Comparison of ENCODE assay signal across 9 cellular contexts in the genomic region with DNA sequence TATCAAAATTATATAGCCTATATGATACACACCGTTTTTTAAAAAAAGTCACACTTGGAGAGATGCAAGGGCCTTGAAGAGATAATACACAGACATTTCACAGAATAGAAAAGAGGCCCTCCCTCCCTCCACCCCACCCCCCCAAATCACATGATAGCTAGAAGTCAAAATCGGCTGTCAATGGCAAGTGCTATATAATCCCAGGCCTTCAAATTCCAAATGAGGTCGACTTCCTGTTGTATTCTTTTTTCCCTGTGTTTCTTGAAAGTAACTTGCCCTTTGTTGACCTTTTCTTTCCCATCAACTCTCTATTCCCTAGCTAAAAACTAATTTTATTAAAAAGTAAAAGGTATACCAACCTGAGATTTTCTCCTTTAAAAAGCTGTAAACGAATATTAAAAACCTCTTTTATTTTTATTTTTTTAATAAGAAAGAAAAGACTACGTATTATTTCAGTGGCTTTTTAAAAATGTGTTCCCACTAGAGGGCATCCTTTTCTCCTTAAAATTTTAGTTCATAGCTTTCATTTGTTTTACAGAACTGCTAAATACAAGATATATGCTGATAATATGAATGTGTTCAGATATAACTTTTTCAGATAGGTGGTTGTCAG. TPM values are rescaled to one million over a fixed set of nuclear protein-coding genes. Genes with fewer than 3 reads are reported as not detected.
DNase-seq lines count a peak whose midpoint lies in the region; TF ChIP-seq lines count a peak whose summit lies in the region.
"Had no signal": no experiment of that assay in that cellular context is flagged by ENCODE, and none has a peak within 500 bp of the region (broad histone marks: within the 10 kb centered on the region; RNA-seq: fewer than 3 reads in every experiment).

No MANE protein-coding gene starts in this region.

- H3K27me3 Mint-ChIP-seq in T-helper 2 cell treated with Interferon-gamma antibody and Interleukin-4, amounts not matched to agents 5 μg/mL and 100 μg/mL, for 36 hours (ENCODE audit: low read depth): no peaks in the 10 kb centered on the region
- peaks cover 0 to 7% (median 0%) of the 10 kb centered on the region in 3 donors for H3K27me3 Mint-ChIP-seq in immature natural killer cell (ENCODE audit: low read depth in 3 of 3)

- H3K4me3 ChIP-seq in MG63: no peak overlapping the region

- no peaks in the 10 kb centered on the region for H3K9me3 Mint-ChIP-seq in T-helper 2 cell treated with Interferon-gamma antibody and Interleukin-4, amounts not matched to agents 5 μg/mL and 100 μg/mL, for 36 hours
- H3K9me3 Mint-ChIP-seq in immature natural killer cell: no peaks in the 10 kb centered on the region

- peaks cover 17% of the 10 kb centered on the region for H3K36me3 ChIP-seq in MG63

- no peak overlapping the region for H3K4me3 Mint-ChIP-seq in T-helper 2 cell treated with Interferon-gamma antibody and Interleukin-4, amounts not matched to agents 5 μg/mL and 100 μg/mL, for 36 hours
- peak overlapping the region in 2 of 5 donors; percentile 34 to 37 for H3K4me3 Mint-ChIP-seq in immature natural killer cell

- no peaks in the 10 kb centered on the region for H3K9me3 ChIP-seq in MG63

- no peaks in the 10 kb centered on the region for H3K27me3 ChIP-seq in MG63

- peak; percentile 27 for TF ChIP-seq CTCF in GM13977 (IDR thresholded peaks at IDR 0.05; ENCODE audit: extremely low read depth, insufficient read depth, missing control alignments)
- no peak for TF ChIP-seq CTCF in GM13976 (IDR thresholded peaks at IDR 0.05; ENCODE audit: borderline replicate concordance, control extremely low read depth, extremely low read depth, insufficient read depth, missing control alignments)
- no peak for TF ChIP-seq CTCF in GM10266 (IDR thresholded peaks at IDR 0.05; ENCODE audit: control insufficient read depth, insufficient read depth, low read depth, missing control alignments)

- H3K27ac Mint-ChIP-seq in T-helper 2 cell treated with Interferon-gamma antibody and Interleukin-4, amounts not matched to agents 5 μg/mL and 100 μg/mL, for 36 hours: peak overlapping the region; percentile 49
- peak overlapping the region in 5 of 6 donors; percentile 34 to 62 (median 50) for H3K27ac Mint-ChIP-seq in immature natural killer cell

- peaks cover 30% of the 10 kb centered on the region for H3K4me1 Mint-ChIP-seq in T-helper 2 cell treated with Interferon-gamma antibody and Interleukin-4, amounts not matched to agents 5 μg/mL and 100 μg/mL, for 36 hours (ENCODE audit: low read depth)
- H3K4me1 Mint-ChIP-seq in immature natural killer cell: peaks cover 60 to 91% of the 10 kb centered on the region in 2 donors

- peak; percentile 41 for DNase-seq in ACHN
- DNase-seq in GM13977 (ENCODE audit: low spot score): no peak
- no peak for DNase-seq in T-helper 2 cell treated with Interferon-gamma antibody and Interleukin-4, amounts not matched to agents 5 μg/mL and 100 μg/mL, for 36 hours (ENCODE audit: low spot score)
- DNase-seq in immature natural killer cell: no peak
- DNase-seq in GM13976 (ENCODE audit: low spot score): no peak
- DNase-seq in cortex of kidney (lab: John Stamatoyannopoulos, UW): no peak
- DNase-seq in GM10266 (ENCODE audit: extremely low spot score): no peak
- no peak for DNase-seq in MG63
- DNase-seq: NCI-H526 treated with DMSO at 0.1 percent for 48 hours had no signal

- H3K36me3 Mint-ChIP-seq in T-helper 2 cell treated with Interferon-gamma antibody and Interleukin-4, amounts not matched to agents 5 μg/mL and 100 μg/mL, for 36 hours (ENCODE audit: low read depth): peaks cover 19% of the 10 kb centered on the region
- no peaks in the 10 kb centered on the region for H3K36me3 Mint-ChIP-seq in immature natural killer cell

- in situ Hi-C loops in ACHN (cut with HindIII; ENCODE audit: low pct_ligation_motif_present, low pct_unique_long_range_greater_than_20kb, low sequenced_read_pairs): no loop called here
- in situ Hi-C loops in GM13977 (cut with MboI; ENCODE audit: low pct_unique_long_range_greater_than_20kb, low sequenced_read_pairs, unreplicated experiment): no loop called here
- in situ Hi-C loops in GM13976 (cut with MboI; ENCODE audit: low sequenced_read_pairs, unreplicated experiment): no loop called here

RNA-seq across cellular contexts. Expression of a gene that starts 46.6 kb away (rescaled TPM):
- 10 to 100 TPM; 19.4 to 29.2 (median 25.5) TPM for polyA plus RNA-seq in immature natural killer cell
- total RNA-seq in MG63 (2014; rRNA removed; shearing (Covaris generic); ENCODE audit: low replicate concordance): 48.5 and 90.5 TPM in 2 replicates
